ENCODE assay signal across 8 cellular contexts in the genomic region with DNA sequence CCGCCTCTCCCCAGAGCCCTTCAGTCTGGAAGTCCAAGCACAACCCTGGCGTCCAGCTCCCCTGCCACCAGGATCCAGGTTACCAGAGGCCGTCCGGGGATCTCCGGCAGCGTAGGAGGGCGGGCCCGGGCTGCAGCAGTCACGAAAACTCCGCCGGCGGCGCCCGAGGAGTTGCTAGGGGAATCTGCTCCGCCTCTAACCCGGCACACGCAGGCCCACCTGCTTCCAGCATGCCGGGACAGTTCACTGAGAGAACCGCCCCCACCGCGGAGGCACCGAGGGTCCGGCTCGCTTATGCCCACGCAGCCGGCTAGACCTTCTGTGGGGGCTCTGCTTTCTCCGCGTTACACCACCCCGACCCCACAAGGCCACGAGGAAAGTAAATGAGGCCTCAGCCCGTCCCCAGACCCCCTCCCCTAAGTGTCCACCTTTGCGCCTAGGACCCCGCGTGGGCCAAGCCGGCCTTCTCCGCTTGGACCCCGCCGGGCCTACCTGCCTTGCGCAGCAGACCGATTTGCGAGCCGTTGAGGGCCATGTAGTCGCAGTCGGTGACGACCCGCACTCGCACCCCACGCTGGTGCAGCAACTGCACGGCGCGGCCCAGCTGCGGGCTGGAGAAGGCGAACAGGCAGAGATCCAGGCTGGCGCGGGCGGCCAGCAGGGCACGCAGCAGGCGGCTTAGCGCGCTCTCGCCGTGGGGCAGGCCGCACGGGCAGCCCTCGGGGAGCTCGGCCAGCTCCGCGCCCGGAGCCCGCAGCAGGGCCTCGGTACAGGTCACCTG. TPM values are rescaled to one million over a fixed set of nuclear protein-coding genes. Genes with fewer than 3 reads are reported as not detected.
A peak's percentile ranks its signal among the peaks of the same experiment; 100 is the strongest.
DNase-seq lines count a peak whose midpoint lies in the region; ATAC-seq and TF ChIP-seq lines count a peak whose summit lies in the region.

No MANE protein-coding gene starts in this region.

- peaks cover 62% of the 10 kb centered on the region for H3K4me1 ChIP-seq in BLaER1

- H4K20me1 ChIP-seq in BLaER1 = peaks cover 39% of the 10 kb centered on the region

- 0 to 26% methylated on average over 12 to 28 of the region's 71 CpGs for WGBS in lower leg skin, 2 donors

- no peak for DNase-seq in Jurkat, Clone E6-1 (ENCODE audit: low read depth, low spot score)
- DNase-seq in UCSD-AML1 (lab: John Stamatoyannopoulos, UW; ENCODE audit: unreplicated experiment) (peak; percentile 39), brain microvascular endothelial cell (no peak), lower leg skin (ENCODE audit: low spot score in 2 of 2) (peak; percentile 43 to 93), cerebellar nuclear complex (lab: John Stamatoyannopoulos, UW) (no peak)
- DNase-seq in stimulated activated CD8-positive, alpha-beta memory T cell treated with anti-CD3 and anti-CD28 coated beads, Interleukin-4, amount 100 ng/mL, for 48 hours = peak; percentile 76

- no peak for TF ChIP-seq CTCF in brain microvascular endothelial cell (IDR thresholded peaks at IDR 0.05; ENCODE audit: low read depth, low read length, missing control alignments)
- TF ChIP-seq CTCF in lower leg skin (IDR thresholded peaks at IDR 0.05) = no peak

- TF ChIP-seq POLR2A in lower leg skin (IDR thresholded peaks at IDR 0.05) = no peak

- H3K4me2 ChIP-seq in BLaER1 = peak overlapping the region; percentile 99

- H3K27ac ChIP-seq in BLaER1 (peak overlapping the region; percentile 96), brain microvascular endothelial cell (no peak overlapping the region)

- intact Hi-C loops in lower leg skin (cut with DNase I; ENCODE audit: low total_unique reads) = no loop called here

- peaks cover 32% of the 10 kb centered on the region for H3K36me3 ChIP-seq in BLaER1
- H3K36me3 ChIP-seq in brain microvascular endothelial cell (replicated peaks) = no peaks in the 10 kb centered on the region

- peak overlapping the region; percentile 85 for H3K9ac ChIP-seq in BLaER1

- peak; percentile 40 for ATAC-seq in GM19397 (IDR thresholded peaks at IDR 0.05; ENCODE audit: unreplicated experiment)

- no peaks in the 10 kb centered on the region for H3K27me3 ChIP-seq in BLaER1
- no peaks in the 10 kb centered on the region for H3K27me3 ChIP-seq in brain microvascular endothelial cell (replicated peaks)

- in situ Hi-C loops in brain microvascular endothelial cell (cut with HindIII; ENCODE audit: low pct_ligation_motif_present, low sequenced_read_pairs) = no loop called here

- H3K4me3 ChIP-seq in BLaER1 = peak overlapping the region; percentile 71
- peak overlapping the region; percentile 52 for H3K4me3 ChIP-seq in Jurkat, Clone E6-1 (ENCODE audit: low read length)
- peak overlapping the region; percentile 57 for H3K4me3 ChIP-seq in brain microvascular endothelial cell (ENCODE audit: low read depth, low read length)
- peak overlapping the region; percentile 38 for H3K4me3 ChIP-seq in lower leg skin (ENCODE audit: low read depth, poor library complexity, severe bottlenecking)

- H3K9me3 ChIP-seq in BLaER1 = no peaks in the 10 kb centered on the region

RNA-seq across cellular contexts. Expression of a gene that starts 0.6 kb away (rescaled TPM):
- polyA plus RNA-seq in Jurkat, Clone E6-1 (2012; ENCODE audit: insufficient read depth, insufficient read length) = 4.8 TPM
- total RNA-seq in lower leg skin = 1 to 10 TPM; 4.2 to 7.0 (median 5.0) TPM

RNA-seq across cellular contexts. Expression of a gene that starts 31.4 kb away (rescaled TPM):
- polyA plus RNA-seq in Jurkat, Clone E6-1 (2012; ENCODE audit: insufficient read depth, insufficient read length) = 11.8 TPM
- 10 to 100 TPM; 33.4 to 54.8 (median 39.1) TPM for total RNA-seq in lower leg skin

Comparison
In these comparisons a context has a peak if more than half of its experiments do, and no peak if none do; other contexts are left out.
1. DNase-seq: peak in UCSD-AML1 (single experiment), lower leg skin (2 of 2) and stimulated activated CD8-positive, alpha-beta memory T cell treated with anti-CD3 and anti-CD28 coated beads, Interleukin-4, amount 100 ng/mL, for 48 hours (single experiment); none in Jurkat, Clone E6-1 (single experiment), brain microvascular endothelial cell (single experiment) and cerebellar nuclear complex (0 of 2).
2. Peak in every context shown above with its lines, with median percentiles within 50 percentile points of each other: H3K4me3 ChIP-seq.